ENCODE assay signal across 1 cellular context in genomic region chr3:56958879-56959607, GRCh38.
TF ChIP-seq lines count a peak whose summit lies in the region.

No MANE protein-coding gene starts in this region.

TF ChIP-seq in WTC11, 78 proteins besides CTCF, POLR2A, EP300 and RAD21 (continued from another document):
- TF ChIP-seq ZSCAN18 (CRISPR knock-in tag; IDR thresholded peaks at IDR 0.05) (no peak), HMGA2 (CRISPR knock-in tag; IDR thresholded peaks at IDR 0.05) (no peak), KAT7 (CRISPR knock-in tag; IDR thresholded peaks at IDR 0.05; ENCODE audit: borderline replicate concordance) (no peak), ZBTB43 (CRISPR knock-in tag; IDR thresholded peaks at IDR 0.05) (no peak), STAT6 (CRISPR knock-in tag; conservative IDR thresholded peaks at IDR 0.05; ENCODE audit: low read depth) (no peak), E2F5 (CRISPR knock-in tag; IDR thresholded peaks at IDR 0.05) (no peak), ATF2 (CRISPR knock-in tag; IDR thresholded peaks at IDR 0.05; ENCODE audit: borderline replicate concordance, low read depth) (no peak), TCF7 (CRISPR knock-in tag; IDR thresholded peaks at IDR 0.05; ENCODE audit: low read depth) (no peak)
